1 cellular context compared by ENCODE assay signal in the genomic region with DNA sequence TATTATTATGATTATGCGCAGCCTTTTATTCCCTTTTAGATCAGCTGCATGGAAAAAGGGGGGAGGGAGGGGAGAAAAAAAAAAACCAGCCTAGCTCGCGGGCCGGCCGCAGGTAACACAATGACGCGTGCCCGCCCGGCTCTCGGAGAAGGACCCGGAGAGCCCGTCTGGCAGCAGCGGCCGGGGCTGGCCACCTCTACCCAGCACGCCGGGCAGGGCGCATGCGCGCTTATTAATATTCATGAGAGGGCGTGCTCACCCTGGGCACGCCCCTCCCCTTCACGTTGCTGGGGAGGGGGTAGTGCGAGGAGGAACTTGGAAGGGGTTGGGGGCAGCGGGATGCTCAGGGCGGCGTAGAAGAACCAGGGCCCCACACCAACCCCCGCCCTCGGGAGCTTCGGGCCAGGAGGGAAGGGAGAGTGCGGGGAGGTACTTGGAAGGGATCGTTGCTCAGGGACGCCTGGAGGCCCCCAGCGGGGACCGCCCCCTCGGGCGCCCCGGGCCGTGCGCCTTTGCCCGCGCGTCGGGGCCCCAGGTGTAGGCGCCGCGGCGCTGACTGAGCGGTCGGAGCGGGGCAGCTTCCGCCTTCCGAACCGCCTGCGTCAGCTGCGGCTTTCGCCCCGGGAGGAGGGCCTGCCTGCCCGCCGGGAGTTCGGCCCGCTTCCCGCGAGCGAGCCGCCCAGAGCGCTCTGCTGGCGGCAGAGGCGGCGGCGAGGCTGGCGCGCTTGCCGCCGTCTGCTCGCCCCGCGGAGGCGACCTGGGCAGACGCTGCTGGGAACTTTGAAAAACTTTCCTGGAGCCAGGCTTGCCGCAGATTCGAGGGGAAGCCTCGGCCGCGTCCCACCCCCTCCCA.
TF ChIP-seq lines count a peak whose summit lies in the region.

JAG1 (minus strand) TSS at position 169 of the 853 bp plus-strand sequence. CDS start 469 bp downstream, outside the sequence.

TF ChIP-seq in K562, 482 proteins besides CTCF, POLR2A, EP300 and RAD21 (continued from another document and continues in another):
- TF ChIP-seq, protein P1, sequence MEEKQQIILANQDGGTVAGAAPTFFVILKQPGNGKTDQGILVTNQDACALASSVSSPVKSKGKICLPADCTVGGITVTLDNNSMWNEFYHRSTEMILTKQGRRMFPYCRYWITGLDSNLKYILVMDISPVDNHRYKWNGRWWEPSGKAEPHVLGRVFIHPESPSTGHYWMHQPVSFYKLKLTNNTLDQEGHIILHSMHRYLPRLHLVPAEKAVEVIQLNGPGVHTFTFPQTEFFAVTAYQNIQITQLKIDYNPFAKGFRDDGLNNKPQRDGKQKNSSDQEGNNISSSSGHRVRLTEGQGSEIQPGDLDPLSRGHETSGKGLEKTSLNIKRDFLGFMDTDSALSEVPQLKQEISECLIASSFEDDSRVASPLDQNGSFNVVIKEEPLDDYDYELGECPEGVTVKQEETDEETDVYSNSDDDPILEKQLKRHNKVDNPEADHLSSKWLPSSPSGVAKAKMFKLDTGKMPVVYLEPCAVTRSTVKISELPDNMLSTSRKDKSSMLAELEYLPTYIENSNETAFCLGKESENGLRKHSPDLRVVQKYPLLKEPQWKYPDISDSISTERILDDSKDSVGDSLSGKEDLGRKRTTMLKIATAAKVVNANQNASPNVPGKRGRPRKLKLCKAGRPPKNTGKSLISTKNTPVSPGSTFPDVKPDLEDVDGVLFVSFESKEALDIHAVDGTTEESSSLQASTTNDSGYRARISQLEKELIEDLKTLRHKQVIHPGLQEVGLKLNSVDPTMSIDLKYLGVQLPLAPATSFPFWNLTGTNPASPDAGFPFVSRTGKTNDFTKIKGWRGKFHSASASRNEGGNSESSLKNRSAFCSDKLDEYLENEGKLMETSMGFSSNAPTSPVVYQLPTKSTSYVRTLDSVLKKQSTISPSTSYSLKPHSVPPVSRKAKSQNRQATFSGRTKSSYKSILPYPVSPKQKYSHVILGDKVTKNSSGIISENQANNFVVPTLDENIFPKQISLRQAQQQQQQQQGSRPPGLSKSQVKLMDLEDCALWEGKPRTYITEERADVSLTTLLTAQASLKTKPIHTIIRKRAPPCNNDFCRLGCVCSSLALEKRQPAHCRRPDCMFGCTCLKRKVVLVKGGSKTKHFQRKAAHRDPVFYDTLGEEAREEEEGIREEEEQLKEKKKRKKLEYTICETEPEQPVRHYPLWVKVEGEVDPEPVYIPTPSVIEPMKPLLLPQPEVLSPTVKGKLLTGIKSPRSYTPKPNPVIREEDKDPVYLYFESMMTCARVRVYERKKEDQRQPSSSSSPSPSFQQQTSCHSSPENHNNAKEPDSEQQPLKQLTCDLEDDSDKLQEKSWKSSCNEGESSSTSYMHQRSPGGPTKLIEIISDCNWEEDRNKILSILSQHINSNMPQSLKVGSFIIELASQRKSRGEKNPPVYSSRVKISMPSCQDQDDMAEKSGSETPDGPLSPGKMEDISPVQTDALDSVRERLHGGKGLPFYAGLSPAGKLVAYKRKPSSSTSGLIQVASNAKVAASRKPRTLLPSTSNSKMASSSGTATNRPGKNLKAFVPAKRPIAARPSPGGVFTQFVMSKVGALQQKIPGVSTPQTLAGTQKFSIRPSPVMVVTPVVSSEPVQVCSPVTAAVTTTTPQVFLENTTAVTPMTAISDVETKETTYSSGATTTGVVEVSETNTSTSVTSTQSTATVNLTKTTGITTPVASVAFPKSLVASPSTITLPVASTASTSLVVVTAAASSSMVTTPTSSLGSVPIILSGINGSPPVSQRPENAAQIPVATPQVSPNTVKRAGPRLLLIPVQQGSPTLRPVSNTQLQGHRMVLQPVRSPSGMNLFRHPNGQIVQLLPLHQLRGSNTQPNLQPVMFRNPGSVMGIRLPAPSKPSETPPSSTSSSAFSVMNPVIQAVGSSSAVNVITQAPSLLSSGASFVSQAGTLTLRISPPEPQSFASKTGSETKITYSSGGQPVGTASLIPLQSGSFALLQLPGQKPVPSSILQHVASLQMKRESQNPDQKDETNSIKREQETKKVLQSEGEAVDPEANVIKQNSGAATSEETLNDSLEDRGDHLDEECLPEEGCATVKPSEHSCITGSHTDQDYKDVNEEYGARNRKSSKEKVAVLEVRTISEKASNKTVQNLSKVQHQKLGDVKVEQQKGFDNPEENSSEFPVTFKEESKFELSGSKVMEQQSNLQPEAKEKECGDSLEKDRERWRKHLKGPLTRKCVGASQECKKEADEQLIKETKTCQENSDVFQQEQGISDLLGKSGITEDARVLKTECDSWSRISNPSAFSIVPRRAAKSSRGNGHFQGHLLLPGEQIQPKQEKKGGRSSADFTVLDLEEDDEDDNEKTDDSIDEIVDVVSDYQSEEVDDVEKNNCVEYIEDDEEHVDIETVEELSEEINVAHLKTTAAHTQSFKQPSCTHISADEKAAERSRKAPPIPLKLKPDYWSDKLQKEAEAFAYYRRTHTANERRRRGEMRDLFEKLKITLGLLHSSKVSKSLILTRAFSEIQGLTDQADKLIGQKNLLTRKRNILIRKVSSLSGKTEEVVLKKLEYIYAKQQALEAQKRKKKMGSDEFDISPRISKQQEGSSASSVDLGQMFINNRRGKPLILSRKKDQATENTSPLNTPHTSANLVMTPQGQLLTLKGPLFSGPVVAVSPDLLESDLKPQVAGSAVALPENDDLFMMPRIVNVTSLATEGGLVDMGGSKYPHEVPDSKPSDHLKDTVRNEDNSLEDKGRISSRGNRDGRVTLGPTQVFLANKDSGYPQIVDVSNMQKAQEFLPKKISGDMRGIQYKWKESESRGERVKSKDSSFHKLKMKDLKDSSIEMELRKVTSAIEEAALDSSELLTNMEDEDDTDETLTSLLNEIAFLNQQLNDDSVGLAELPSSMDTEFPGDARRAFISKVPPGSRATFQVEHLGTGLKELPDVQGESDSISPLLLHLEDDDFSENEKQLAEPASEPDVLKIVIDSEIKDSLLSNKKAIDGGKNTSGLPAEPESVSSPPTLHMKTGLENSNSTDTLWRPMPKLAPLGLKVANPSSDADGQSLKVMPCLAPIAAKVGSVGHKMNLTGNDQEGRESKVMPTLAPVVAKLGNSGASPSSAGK (IDR thresholded peaks at IDR 0.05): no peak
- no peak for TF ChIP-seq YBX1 (IDR thresholded peaks at IDR 0.05)
- TF ChIP-seq, protein P2, sequence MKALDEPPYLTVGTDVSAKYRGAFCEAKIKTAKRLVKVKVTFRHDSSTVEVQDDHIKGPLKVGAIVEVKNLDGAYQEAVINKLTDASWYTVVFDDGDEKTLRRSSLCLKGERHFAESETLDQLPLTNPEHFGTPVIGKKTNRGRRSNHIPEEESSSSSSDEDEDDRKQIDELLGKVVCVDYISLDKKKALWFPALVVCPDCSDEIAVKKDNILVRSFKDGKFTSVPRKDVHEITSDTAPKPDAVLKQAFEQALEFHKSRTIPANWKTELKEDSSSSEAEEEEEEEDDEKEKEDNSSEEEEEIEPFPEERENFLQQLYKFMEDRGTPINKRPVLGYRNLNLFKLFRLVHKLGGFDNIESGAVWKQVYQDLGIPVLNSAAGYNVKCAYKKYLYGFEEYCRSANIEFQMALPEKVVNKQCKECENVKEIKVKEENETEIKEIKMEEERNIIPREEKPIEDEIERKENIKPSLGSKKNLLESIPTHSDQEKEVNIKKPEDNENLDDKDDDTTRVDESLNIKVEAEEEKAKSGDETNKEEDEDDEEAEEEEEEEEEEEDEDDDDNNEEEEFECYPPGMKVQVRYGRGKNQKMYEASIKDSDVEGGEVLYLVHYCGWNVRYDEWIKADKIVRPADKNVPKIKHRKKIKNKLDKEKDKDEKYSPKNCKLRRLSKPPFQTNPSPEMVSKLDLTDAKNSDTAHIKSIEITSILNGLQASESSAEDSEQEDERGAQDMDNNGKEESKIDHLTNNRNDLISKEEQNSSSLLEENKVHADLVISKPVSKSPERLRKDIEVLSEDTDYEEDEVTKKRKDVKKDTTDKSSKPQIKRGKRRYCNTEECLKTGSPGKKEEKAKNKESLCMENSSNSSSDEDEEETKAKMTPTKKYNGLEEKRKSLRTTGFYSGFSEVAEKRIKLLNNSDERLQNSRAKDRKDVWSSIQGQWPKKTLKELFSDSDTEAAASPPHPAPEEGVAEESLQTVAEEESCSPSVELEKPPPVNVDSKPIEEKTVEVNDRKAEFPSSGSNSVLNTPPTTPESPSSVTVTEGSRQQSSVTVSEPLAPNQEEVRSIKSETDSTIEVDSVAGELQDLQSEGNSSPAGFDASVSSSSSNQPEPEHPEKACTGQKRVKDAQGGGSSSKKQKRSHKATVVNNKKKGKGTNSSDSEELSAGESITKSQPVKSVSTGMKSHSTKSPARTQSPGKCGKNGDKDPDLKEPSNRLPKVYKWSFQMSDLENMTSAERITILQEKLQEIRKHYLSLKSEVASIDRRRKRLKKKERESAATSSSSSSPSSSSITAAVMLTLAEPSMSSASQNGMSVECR (CRISPR knock-in tag; IDR thresholded peaks at IDR 0.05): no peak
- peak; percentile 22; the same call in 1 of the 2 replicates for TF ChIP-seq PHF8 (IDR thresholded peaks at IDR 0.05; ENCODE audit: borderline replicate concordance, low read length)
- TF ChIP-seq HNRNPH1 (optimal IDR thresholded peaks at IDR 0.05; ENCODE audit: low read depth, low read length): no peak
- no peak for TF ChIP-seq ZNF766 (CRISPR knock-in tag; conservative IDR thresholded peaks at IDR 0.05)
- TF ChIP-seq DNMT1 (IDR thresholded peaks at IDR 0.05): no peak
- TF ChIP-seq, protein P3, sequence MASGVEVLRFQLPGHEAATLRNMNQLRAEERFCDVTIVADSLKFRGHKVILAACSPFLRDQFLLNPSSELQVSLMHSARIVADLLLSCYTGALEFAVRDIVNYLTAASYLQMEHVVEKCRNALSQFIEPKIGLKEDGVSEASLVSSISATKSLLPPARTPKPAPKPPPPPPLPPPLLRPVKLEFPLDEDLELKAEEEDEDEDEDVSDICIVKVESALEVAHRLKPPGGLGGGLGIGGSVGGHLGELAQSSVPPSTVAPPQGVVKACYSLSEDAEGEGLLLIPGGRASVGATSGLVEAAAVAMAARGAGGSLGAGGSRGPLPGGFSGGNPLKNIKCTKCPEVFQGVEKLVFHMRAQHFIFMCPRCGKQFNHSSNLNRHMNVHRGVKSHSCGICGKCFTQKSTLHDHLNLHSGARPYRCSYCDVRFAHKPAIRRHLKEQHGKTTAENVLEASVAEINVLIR (CRISPR knock-in tag; IDR thresholded peaks at IDR 0.05): no peak
- no peak for TF ChIP-seq TCF7L2 (IDR thresholded peaks at IDR 0.05; ENCODE audit: low read depth, low read length)
- TF ChIP-seq ZNF445 (CRISPR knock-in tag; IDR thresholded peaks at IDR 0.05; ENCODE audit: low read depth): no peak
- TF ChIP-seq CBX5 (IDR thresholded peaks at IDR 0.05; ENCODE audit: borderline replicate concordance, low read depth): no peak
- no peak for TF ChIP-seq ETV5 (CRISPR knock-in tag; IDR thresholded peaks at IDR 0.05; ENCODE audit: low read depth)
- no peak for TF ChIP-seq BACH1 (tag; IDR thresholded peaks at IDR 0.05)
- peak; percentile 62; the same call in 1 of the 2 replicates for TF ChIP-seq KAT7 (CRISPR knock-in tag; IDR thresholded peaks at IDR 0.05; ENCODE audit: borderline replicate concordance)
- TF ChIP-seq NRF1 (conservative IDR thresholded peaks at IDR 0.05 in 1 of 2, IDR thresholded peaks at IDR 0.05 in 1 of 2): peak; percentile 90 to 91
- TF ChIP-seq FOSL1 (tag; conservative IDR thresholded peaks at IDR 0.05): no peak
- no peak for TF ChIP-seq LARP7 (IDR thresholded peaks at IDR 0.05)
- TF ChIP-seq ZBTB1 (CRISPR knock-in tag; IDR thresholded peaks at IDR 0.05; ENCODE audit: borderline replicate concordance, low read depth): no peak
- TF ChIP-seq ILF3 (IDR thresholded peaks at IDR 0.05; ENCODE audit: borderline replicate concordance): no peak
- TF ChIP-seq ID3 (CRISPR knock-in tag; IDR thresholded peaks at IDR 0.05): no peak
- TF ChIP-seq ID3 (tag; IDR thresholded peaks at IDR 0.05): no peak
- no peak for TF ChIP-seq BDP1 (IDR thresholded peaks at IDR 0.05; ENCODE audit: insufficient read depth, insufficient read length)
- TF ChIP-seq DEAF1 (CRISPR knock-in tag; IDR thresholded peaks at IDR 0.05): no peak
- no peak for TF ChIP-seq GTF2A2 (tag; IDR thresholded peaks at IDR 0.05)
- TF ChIP-seq NEUROD1 (IDR thresholded peaks at IDR 0.05; ENCODE audit: borderline replicate concordance, low read depth, low read length, partially characterized antibody): no peak
- TF ChIP-seq COPS2 (conservative IDR thresholded peaks at IDR 0.05): no peak
- no peak for TF ChIP-seq PPARD (CRISPR knock-in tag; IDR thresholded peaks at IDR 0.05)
- no peak for TF ChIP-seq GABPB2 (CRISPR knock-in tag; conservative IDR thresholded peaks at IDR 0.05)
- no peak for TF ChIP-seq PRPF4 (IDR thresholded peaks at IDR 0.05; ENCODE audit: insufficient read depth, low read depth, low read length, poor library complexity, severe bottlenecking)
- TF ChIP-seq ZNF431 (CRISPR knock-in tag; IDR thresholded peaks at IDR 0.05): no peak
- peak; percentile 65; the same call in 1 of the 2 replicates for TF ChIP-seq ZBTB7A (IDR thresholded peaks at IDR 0.05; ENCODE audit: borderline replicate concordance, control insufficient read depth, low read depth, low read length)
- TF ChIP-seq KDM4B (IDR thresholded peaks at IDR 0.05; ENCODE audit: borderline replicate concordance in 2 of 2, low read depth in 1 of 2): no peak
- no peak for TF ChIP-seq UBTF (IDR thresholded peaks at IDR 0.05; ENCODE audit: borderline replicate concordance in 1 of 2, low read depth in 2 of 2, low read length in 2 of 2)
- no peak for TF ChIP-seq KLF16 (IDR thresholded peaks at IDR 0.05)
